Comparison of ENCODE assay signal across 8 cellular contexts in the genomic region with DNA sequence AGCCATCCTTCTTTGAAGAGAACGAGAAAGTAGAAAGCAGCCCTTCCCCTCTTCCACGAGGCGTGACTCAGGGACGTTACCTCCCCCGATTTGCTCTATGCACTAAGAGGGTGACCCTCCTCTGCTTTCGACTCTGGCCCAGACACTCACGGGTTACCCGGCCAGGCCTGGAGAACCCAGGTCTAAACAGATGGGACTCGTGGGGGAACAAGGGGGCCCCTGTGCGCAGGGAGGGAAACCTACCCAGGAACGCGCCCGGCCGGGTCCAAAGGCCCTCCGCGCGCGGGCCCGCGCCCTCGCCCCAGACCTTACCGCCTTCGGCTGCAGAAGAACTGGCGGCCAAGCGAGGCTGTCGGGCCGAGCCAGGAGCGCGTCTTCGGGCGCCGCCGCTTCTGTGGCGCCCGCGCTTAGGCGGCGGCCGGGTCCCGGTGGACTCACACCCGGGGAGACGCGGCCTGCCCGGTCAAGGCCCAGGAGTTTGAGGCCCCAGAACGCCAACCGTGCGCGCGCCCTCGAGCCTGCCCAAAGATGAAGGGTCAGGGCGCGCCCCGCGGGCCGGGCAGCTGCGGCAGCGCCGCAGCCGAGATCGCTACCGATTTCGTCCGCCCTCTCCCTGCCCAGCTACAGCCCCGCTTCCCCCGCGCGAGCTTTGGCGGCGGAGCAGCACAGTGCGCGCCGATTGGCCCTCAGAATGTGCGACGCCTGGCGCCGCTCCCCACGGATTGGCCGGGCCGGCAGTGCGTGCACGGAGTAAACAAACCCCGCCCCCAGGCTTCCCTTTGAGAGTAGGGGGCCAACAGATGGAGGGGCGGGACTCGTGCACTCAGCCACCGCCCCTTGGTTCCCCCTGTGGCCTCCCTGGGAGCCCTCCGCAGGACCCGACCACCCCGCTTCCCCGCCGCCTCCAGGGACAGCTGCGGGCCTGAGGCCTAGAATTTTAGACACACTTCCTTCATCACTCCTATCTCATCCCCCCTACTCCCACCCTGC. TPM values are rescaled to one million over a fixed set of nuclear protein-coding genes. Genes with fewer than 3 reads are reported as not detected.
DNase-seq lines count a peak whose midpoint lies in the region; ATAC-seq and TF ChIP-seq lines count a peak whose summit lies in the region.

A gene with protein sequence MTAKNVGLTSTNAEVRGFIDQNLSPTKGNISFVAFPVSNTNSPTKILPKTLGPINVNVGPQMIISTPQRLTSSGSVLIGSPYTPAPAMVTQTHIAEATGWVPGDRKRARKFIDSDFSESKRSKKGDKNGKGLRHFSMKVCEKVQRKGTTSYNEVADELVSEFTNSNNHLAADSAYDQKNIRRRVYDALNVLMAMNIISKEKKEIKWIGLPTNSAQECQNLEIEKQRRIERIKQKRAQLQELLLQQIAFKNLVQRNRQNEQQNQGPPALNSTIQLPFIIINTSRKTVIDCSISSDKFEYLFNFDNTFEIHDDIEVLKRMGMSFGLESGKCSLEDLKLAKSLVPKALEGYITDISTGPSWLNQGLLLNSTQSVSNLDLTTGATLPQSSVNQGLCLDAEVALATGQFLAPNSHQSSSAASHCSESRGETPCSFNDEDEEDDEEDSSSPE (minus strand): TSS at position 674 of the 990 bp plus-strand sequence. CDS start 47,795 bp downstream, outside the sequence.

- peak within 1 kb of the TSS; percentile 32 for H3K27ac Mint-ChIP-seq in T-helper 17 cell

- 0 to 1% (median 1%) methylated on average over 68 to 91 of the region's 91 CpGs for WGBS in psoas muscle, 3 donors
- under 1% methylated on average over 91 of the region's 91 CpGs for WGBS in urinary bladder

- intact Hi-C loops in left ventricle myocardium inferior (cut with micrococcal nuclease) = no loop called here
- intact Hi-C loops in psoas muscle (cut with DNase I) = loop anchor here in 1 of 2 donors (10.0 kb wide), 1 partner anchor 184 kb away; no protein-coding TSS in a partner anchor

- peak within 1 kb of the TSS; percentile 93 for H3K4me3 Mint-ChIP-seq in T-helper 17 cell

- no peaks in the 10 kb centered on the region for H3K27me3 Mint-ChIP-seq in T-helper 17 cell

- TF ChIP-seq CTCF in left ventricle myocardium inferior (IDR thresholded peaks at IDR 0.05; ENCODE audit: borderline replicate concordance) (no peak), psoas muscle (IDR thresholded peaks at IDR 0.05) (no peak)

- H3K36me3 ChIP-seq in left ventricle myocardium inferior (no peaks in the 10 kb centered on the region), psoas muscle (ENCODE audit: insufficient read depth in 1 of 2, low read depth in 1 of 2) (no peaks in the 10 kb centered on the region), urinary bladder (ENCODE audit: insufficient read depth) (no peaks in the 10 kb centered on the region)

- peak within 1 kb of the TSS; percentile 90 for H3K4me3 ChIP-seq in left ventricle myocardium inferior
- H3K4me3 ChIP-seq in psoas muscle = peak within 1 kb of the TSS; percentile 84
- H3K4me3 ChIP-seq in urinary bladder (ENCODE audit: low read depth, low read length) = peak within 1 kb of the TSS; percentile 73

- peak; percentile 100 for ATAC-seq in GM18498 (IDR thresholded peaks at IDR 0.05; ENCODE audit: unreplicated experiment)
- ATAC-seq in HG02870 (IDR thresholded peaks at IDR 0.05; ENCODE audit: unreplicated experiment) = peak; percentile 99
- peak; percentile 100 for ATAC-seq in T-helper 17 cell
- ATAC-seq in psoas muscle = peak; percentile 99 to 100 (median 99)

- peaks cover 31% of the 10 kb centered on the region for H3K4me1 Mint-ChIP-seq in T-helper 17 cell

- H3K27ac ChIP-seq in left ventricle myocardium inferior (replicated peaks) (peak within 1 kb of the TSS; percentile 88), psoas muscle (peak within 1 kb of the TSS; percentile 84), urinary bladder (ENCODE audit: low read depth) (peak within 1 kb of the TSS; percentile 84)

- H3K9me3 ChIP-seq in T-helper 17 cell (ENCODE audit: control insufficient read depth, low read length, poor library complexity, severe bottlenecking) (no peaks in the 10 kb centered on the region), left ventricle myocardium inferior (replicated peaks) (no peaks in the 10 kb centered on the region), psoas muscle (no peaks in the 10 kb centered on the region)

- peak; percentile 96 for DNase-seq in NCI-H146 (lab: John Stamatoyannopoulos, UW)
- peak; percentile 75 to 78 (median 76) for DNase-seq in T-helper 17 cell
- peak in 55 of 56 donors; percentile 33 to 94 (median 81) for DNase-seq in amygdala (lab: John Stamatoyannopoulos, UW)
- peak; percentile 92 for DNase-seq in left ventricle myocardium inferior
- DNase-seq in psoas muscle = peak; percentile 91 to 95

- H3K27me3 ChIP-seq in left ventricle myocardium inferior (ENCODE audit: low read depth) (no peaks in the 10 kb centered on the region), psoas muscle (ENCODE audit: insufficient read depth in 3 of 3, low read length in 2 of 3) (no peaks in the 10 kb centered on the region)

- no peaks in the 10 kb centered on the region for H3K36me3 Mint-ChIP-seq in T-helper 17 cell (ENCODE audit: low read depth)

- peaks cover 28% of the 10 kb centered on the region for H3K4me1 ChIP-seq in left ventricle myocardium inferior
- peaks cover 21% of the 10 kb centered on the region for H3K4me1 ChIP-seq in psoas muscle
- no peaks in the 10 kb centered on the region for H3K4me1 ChIP-seq in urinary bladder (ENCODE audit: insufficient read depth)

RNA-seq across cellular contexts. Expression of the gene that starts here (rescaled TPM):
- total RNA-seq in T-helper 17 cell (10 to 100 TPM; 22.1 to 31.9 TPM), left ventricle myocardium inferior (67.1 TPM), psoas muscle (10 to 100 TPM; 27.3 to 46.9 (median 33.1) TPM), urinary bladder (76.6 TPM)
- polyA plus RNA-seq in psoas muscle (10 to 100 TPM in 2 of 3 donors, 1 to 10 TPM in 1; 5.5 to 39.5 (median 17.9) TPM), urinary bladder (19.1 TPM)

Comparison
In these comparisons a context has a peak if more than half of its experiments do, and no peak if none do; other contexts are left out.
1. Peak in every context shown above with its lines: DNase-seq, ATAC-seq, H3K4me3 ChIP-seq and H3K27ac ChIP-seq.